In the genomic region with DNA sequence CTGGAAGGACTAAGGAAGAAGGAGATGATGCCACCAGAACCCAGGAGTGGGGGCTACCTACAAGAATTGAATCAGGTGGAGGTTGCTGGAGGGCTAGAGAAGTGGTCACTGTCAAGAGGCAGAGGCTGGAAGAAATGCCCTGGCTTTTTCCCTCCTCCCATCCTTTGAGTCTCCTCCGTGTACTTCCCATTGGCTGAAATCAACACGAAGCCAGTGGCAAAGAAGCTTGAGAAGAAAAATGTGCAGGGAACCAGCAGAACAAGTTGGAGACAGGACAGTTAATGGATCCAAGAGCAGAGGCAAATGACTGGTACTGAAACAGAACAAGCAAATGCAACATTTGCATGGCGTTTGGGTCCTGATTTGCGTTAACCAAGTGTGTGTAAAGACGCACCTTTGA, we compare ENCODE assay signal across 28 cellular contexts.
"Had no signal": no experiment of that assay in that cellular context is flagged by ENCODE, and none has a peak within 500 bp of the region (broad histone marks: within the 10 kb centered on the region; RNA-seq: fewer than 3 reads in every experiment).

No MANE protein-coding gene starts in this region.

- H3K4me3 ChIP-seq: left lung, lower lobe of right lung, pancreas, prostate gland, skin epidermis, stomach, testis, thyroid gland, transverse colon, upper lobe of left lung, vagina had no signal

- H3K27me3 ChIP-seq: left lung, pancreas, stomach, testis, thyroid gland, transverse colon, upper lobe of left lung, vagina had no signal

- ATAC-seq: left colon; left lung; lower lobe of right lung; natural killer cell; pancreas; right cardiac atrium; sciatic nerve; stimulated activated naive B cell treated with anti-CD40 and anti-IgM and Interleukin-4, amounts not matched to agents 10 μg/mL and 1 μg/mL and 100 μg/mL, for 72 hours; stimulated activated naive CD8-positive, alpha-beta T cell treated with anti-CD3 and anti-CD28 coated beads, Interleukin-15, Interleukin-2, amounts not matched to agents 100 U/mL and 50 U/mL, for 24 hours had no signal

- H3K4me1 ChIP-seq: left lung, lower lobe of right lung, pancreas, prostate gland, stomach, testis, thyroid gland, transverse colon, upper lobe of left lung, vagina had no signal

- H3K9me3 Mint-ChIP-seq: natural killer cell; nephron progenitor cell; stimulated activated naive B cell treated with anti-CD40 and anti-IgM and Interleukin-4, amounts not matched to agents 10 μg/mL and 1 μg/mL and 100 μg/mL, for 72 hours had no signal

- H3K9me3 ChIP-seq: left lung, lower lobe of right lung, pancreas, prostate gland, stomach, testis, thyroid gland, transverse colon, upper lobe of left lung, vagina had no signal

- H3K4me1 Mint-ChIP-seq: naive B cell; natural killer cell; stimulated activated naive B cell treated with anti-CD40 and anti-IgM and Interleukin-4, amounts not matched to agents 10 μg/mL and 1 μg/mL and 100 μg/mL, for 72 hours had no signal

- H3K36me3 Mint-ChIP-seq: naive B cell; natural killer cell; stimulated activated naive B cell treated with anti-CD40 and anti-IgM and Interleukin-4, amounts not matched to agents 10 μg/mL and 1 μg/mL and 100 μg/mL, for 72 hours had no signal

- DNase-seq: kidney; left colon; left lung; lower lobe of right lung; mammary epithelial cell; mesenchymal stem cell; naive B cell; natural killer cell; nephron progenitor cell; pancreas; posterior cingulate gyrus; retina; right cardiac atrium; stimulated activated CD4-positive, alpha-beta T cell treated with anti-CD3 and anti-CD28 coated beads, Interleukin-12 subunit alpha, Interleukin-12 subunit beta, amount 100 ng/mL, for 4 hours; stimulated activated CD4-positive, alpha-beta T cell treated with anti-CD3 and anti-CD28 coated beads, Interleukin-15, amount 100 ng/mL, for 24 hours; stimulated activated CD4-positive, alpha-beta T cell treated with anti-CD3 and anti-CD28 coated beads, Interleukin-2, amount 100 ng/mL, for 24 hours; stimulated activated CD4-positive, alpha-beta T cell treated with anti-CD3 and anti-CD28 coated beads, Interleukin-4, amount 100 ng/mL, for 1 hour; stimulated activated naive B cell treated with anti-CD40 and anti-IgM and Interleukin-4, amounts not matched to agents 10 μg/mL and 1 μg/mL and 100 μg/mL, for 72 hours; stimulated activated naive CD8-positive, alpha-beta T cell treated with anti-CD3 and anti-CD28 coated beads, Interleukin-15, Interleukin-2, amounts not matched to agents 100 U/mL and 50 U/mL, for 24 hours; stomach; testis; thyroid gland; transverse colon; upper lobe of left lung had no signal

- H3K27ac ChIP-seq: left lung, lower lobe of right lung, pancreas, prostate gland, skin epidermis, stomach, testis, thyroid gland, transverse colon, upper lobe of left lung, vagina had no signal

- H3K36me3 ChIP-seq: left lung, lower lobe of right lung, pancreas, prostate gland, stomach, thyroid gland, transverse colon, upper lobe of left lung, vagina had no signal

- H3K27ac Mint-ChIP-seq: natural killer cell; nephron progenitor cell; stimulated activated naive B cell treated with anti-CD40 and anti-IgM and Interleukin-4, amounts not matched to agents 10 μg/mL and 1 μg/mL and 100 μg/mL, for 72 hours had no signal

- H3K4me3 Mint-ChIP-seq: naive B cell; natural killer cell; nephron progenitor cell; stimulated activated naive B cell treated with anti-CD40 and anti-IgM and Interleukin-4, amounts not matched to agents 10 μg/mL and 1 μg/mL and 100 μg/mL, for 72 hours had no signal
